Comparison of ENCODE assay signal across 1 cellular context in genomic region chr1:35079003-35079930, GRCh38.
TF ChIP-seq lines count a peak whose summit lies in the region.

TSS of gene ZMYM1 (plus strand) at chr1:35079385. CDS start at chr1:35093988, 14,603 bp downstream.

TF ChIP-seq in GM12878, 131 proteins besides CTCF, POLR2A, EP300 and RAD21 (continued from another document and continues in another):
- TF ChIP-seq, protein P1, sequence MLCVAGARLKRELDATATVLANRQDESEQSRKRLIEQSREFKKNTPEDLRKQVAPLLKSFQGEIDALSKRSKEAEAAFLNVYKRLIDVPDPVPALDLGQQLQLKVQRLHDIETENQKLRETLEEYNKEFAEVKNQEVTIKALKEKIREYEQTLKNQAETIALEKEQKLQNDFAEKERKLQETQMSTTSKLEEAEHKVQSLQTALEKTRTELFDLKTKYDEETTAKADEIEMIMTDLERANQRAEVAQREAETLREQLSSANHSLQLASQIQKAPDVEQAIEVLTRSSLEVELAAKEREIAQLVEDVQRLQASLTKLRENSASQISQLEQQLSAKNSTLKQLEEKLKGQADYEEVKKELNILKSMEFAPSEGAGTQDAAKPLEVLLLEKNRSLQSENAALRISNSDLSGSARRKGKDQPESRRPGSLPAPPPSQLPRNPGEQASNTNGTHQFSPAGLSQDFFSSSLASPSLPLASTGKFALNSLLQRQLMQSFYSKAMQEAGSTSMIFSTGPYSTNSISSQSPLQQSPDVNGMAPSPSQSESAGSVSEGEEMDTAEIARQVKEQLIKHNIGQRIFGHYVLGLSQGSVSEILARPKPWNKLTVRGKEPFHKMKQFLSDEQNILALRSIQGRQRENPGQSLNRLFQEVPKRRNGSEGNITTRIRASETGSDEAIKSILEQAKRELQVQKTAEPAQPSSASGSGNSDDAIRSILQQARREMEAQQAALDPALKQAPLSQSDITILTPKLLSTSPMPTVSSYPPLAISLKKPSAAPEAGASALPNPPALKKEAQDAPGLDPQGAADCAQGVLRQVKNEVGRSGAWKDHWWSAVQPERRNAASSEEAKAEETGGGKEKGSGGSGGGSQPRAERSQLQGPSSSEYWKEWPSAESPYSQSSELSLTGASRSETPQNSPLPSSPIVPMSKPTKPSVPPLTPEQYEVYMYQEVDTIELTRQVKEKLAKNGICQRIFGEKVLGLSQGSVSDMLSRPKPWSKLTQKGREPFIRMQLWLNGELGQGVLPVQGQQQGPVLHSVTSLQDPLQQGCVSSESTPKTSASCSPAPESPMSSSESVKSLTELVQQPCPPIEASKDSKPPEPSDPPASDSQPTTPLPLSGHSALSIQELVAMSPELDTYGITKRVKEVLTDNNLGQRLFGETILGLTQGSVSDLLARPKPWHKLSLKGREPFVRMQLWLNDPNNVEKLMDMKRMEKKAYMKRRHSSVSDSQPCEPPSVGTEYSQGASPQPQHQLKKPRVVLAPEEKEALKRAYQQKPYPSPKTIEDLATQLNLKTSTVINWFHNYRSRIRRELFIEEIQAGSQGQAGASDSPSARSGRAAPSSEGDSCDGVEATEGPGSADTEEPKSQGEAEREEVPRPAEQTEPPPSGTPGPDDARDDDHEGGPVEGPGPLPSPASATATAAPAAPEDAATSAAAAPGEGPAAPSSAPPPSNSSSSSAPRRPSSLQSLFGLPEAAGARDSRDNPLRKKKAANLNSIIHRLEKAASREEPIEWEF (IDR thresholded peaks at IDR 0.05; ENCODE audit: insufficient replicate concordance, low read depth, low read length), result no peak
- TF ChIP-seq, protein P2, sequence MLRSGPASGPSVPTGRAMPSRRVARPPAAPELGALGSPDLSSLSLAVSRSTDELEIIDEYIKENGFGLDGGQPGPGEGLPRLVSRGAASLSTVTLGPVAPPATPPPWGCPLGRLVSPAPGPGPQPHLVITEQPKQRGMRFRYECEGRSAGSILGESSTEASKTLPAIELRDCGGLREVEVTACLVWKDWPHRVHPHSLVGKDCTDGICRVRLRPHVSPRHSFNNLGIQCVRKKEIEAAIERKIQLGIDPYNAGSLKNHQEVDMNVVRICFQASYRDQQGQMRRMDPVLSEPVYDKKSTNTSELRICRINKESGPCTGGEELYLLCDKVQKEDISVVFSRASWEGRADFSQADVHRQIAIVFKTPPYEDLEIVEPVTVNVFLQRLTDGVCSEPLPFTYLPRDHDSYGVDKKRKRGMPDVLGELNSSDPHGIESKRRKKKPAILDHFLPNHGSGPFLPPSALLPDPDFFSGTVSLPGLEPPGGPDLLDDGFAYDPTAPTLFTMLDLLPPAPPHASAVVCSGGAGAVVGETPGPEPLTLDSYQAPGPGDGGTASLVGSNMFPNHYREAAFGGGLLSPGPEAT (IDR thresholded peaks at IDR 0.05; ENCODE audit: low read depth), result peak; percentile 78
- TF ChIP-seq BHLHE40 (IDR thresholded peaks at IDR 0.05; ENCODE audit: borderline replicate concordance in 1 of 2, low read depth in 2 of 2, low read length in 1 of 2) (peak; percentile 56 to 63; a peak in 3 of 4 replicates), MYC (IDR thresholded peaks at IDR 0.05; ENCODE audit: insufficient read depth, insufficient read length, insufficient replicate concordance, low read length, severe bottlenecking) (no peak), JUND (IDR thresholded peaks at IDR 0.05; ENCODE audit: low read depth, low read length) (no peak), NR2F1 (conservative IDR thresholded peaks at IDR 0.05) (peak; percentile 70), POLR2AphosphoS5 (IDR thresholded peaks at IDR 0.05; ENCODE audit: low read length) (peak; percentile 69), NFXL1 (IDR thresholded peaks at IDR 0.05; ENCODE audit: borderline replicate concordance) (no peak), CBFB (IDR thresholded peaks at IDR 0.05; ENCODE audit: low read depth) (peak; percentile 64), NFIC (IDR thresholded peaks at IDR 0.05; ENCODE audit: low read depth, low read length) (no peak), IKZF2 (IDR thresholded peaks at IDR 0.05) (peak; percentile 91 to 94), MXI1 (IDR thresholded peaks at IDR 0.05; ENCODE audit: low read depth, low read length) (peak; percentile 90), RUNX3 (IDR thresholded peaks at IDR 0.05; ENCODE audit: low read length) (peak; percentile 65), IKZF1 (conservative IDR thresholded peaks at IDR 0.05) (peak; percentile 97), STAT1 (conservative IDR thresholded peaks at IDR 0.05) (peak; percentile 40; the same call in 1 of the 2 replicates), CREM (IDR thresholded peaks at IDR 0.05; ENCODE audit: low read depth) (peak; percentile 72), CREB1 (IDR thresholded peaks at IDR 0.05; ENCODE audit: low read depth) (peak; percentile 73), TAF1 (IDR thresholded peaks at IDR 0.05; ENCODE audit: borderline replicate concordance, low read depth, low read length) (peak; percentile 57; the same call in 1 of the 2 replicates), LARP7 (IDR thresholded peaks at IDR 0.05) (peak; percentile 48; the same call in 1 of the 2 replicates), MTA2 (IDR thresholded peaks at IDR 0.05; ENCODE audit: low read depth) (0 out of 2 replicates have a peak, but pooled peaks have one; percentile 56), HCFC1 (IDR thresholded peaks at IDR 0.05; ENCODE audit: low read length) (0 out of 2 replicates have a peak, but pooled peaks have one; percentile 17), DPF2 (IDR thresholded peaks at IDR 0.05) (0 out of 2 replicates have a peak, but pooled peaks have one; percentile 72), EED (IDR thresholded peaks at IDR 0.05; ENCODE audit: low read depth) (peak; percentile 78), NBN (IDR thresholded peaks at IDR 0.05) (peak; percentile 74), SPI1 (IDR thresholded peaks at IDR 0.05; ENCODE audit: borderline replicate concordance, insufficient read depth, low read depth, low read length) (no peak), PAX5 (IDR thresholded peaks at IDR 0.05; ENCODE audit: borderline replicate concordance, low read depth, low read length) (peak; percentile 54; the same call in 1 of the 2 replicates), SP1 (IDR thresholded peaks at IDR 0.05; ENCODE audit: low read depth, low read length) (peak; percentile 41), RCOR1 (conservative IDR thresholded peaks at IDR 0.05; ENCODE audit: low read depth, low read length) (0 out of 2 replicates have a peak, but pooled peaks have one; percentile 47), GATAD2B (conservative IDR thresholded peaks at IDR 0.05; ENCODE audit: low read depth) (peak; percentile 48), SMARCA5 (IDR thresholded peaks at IDR 0.05) (peak; percentile 91), POLR2AphosphoS2 (IDR thresholded peaks at IDR 0.05; ENCODE audit: low read depth, low read length) (0 out of 2 replicates have a peak, but pooled peaks have one; percentile 62), ZNF687 (IDR thresholded peaks at IDR 0.05) (peak; percentile 91), SIN3A (IDR thresholded peaks at IDR 0.05; ENCODE audit: low read depth, low read length) (0 out of 2 replicates have a peak, but pooled peaks have one; percentile 29), BACH1 (IDR thresholded peaks at IDR 0.05; ENCODE audit: borderline replicate concordance) (peak; percentile 27; the same call in 1 of the 2 replicates), HDGF (IDR thresholded peaks at IDR 0.05) (0 out of 2 replicates have a peak, but pooled peaks have one; percentile 27), SREBF1 (IDR thresholded peaks at IDR 0.05; ENCODE audit: low read length) (no peak), ZNF217 (IDR thresholded peaks at IDR 0.05) (peak; percentile 87)
- TF ChIP-seq, protein P3, sequence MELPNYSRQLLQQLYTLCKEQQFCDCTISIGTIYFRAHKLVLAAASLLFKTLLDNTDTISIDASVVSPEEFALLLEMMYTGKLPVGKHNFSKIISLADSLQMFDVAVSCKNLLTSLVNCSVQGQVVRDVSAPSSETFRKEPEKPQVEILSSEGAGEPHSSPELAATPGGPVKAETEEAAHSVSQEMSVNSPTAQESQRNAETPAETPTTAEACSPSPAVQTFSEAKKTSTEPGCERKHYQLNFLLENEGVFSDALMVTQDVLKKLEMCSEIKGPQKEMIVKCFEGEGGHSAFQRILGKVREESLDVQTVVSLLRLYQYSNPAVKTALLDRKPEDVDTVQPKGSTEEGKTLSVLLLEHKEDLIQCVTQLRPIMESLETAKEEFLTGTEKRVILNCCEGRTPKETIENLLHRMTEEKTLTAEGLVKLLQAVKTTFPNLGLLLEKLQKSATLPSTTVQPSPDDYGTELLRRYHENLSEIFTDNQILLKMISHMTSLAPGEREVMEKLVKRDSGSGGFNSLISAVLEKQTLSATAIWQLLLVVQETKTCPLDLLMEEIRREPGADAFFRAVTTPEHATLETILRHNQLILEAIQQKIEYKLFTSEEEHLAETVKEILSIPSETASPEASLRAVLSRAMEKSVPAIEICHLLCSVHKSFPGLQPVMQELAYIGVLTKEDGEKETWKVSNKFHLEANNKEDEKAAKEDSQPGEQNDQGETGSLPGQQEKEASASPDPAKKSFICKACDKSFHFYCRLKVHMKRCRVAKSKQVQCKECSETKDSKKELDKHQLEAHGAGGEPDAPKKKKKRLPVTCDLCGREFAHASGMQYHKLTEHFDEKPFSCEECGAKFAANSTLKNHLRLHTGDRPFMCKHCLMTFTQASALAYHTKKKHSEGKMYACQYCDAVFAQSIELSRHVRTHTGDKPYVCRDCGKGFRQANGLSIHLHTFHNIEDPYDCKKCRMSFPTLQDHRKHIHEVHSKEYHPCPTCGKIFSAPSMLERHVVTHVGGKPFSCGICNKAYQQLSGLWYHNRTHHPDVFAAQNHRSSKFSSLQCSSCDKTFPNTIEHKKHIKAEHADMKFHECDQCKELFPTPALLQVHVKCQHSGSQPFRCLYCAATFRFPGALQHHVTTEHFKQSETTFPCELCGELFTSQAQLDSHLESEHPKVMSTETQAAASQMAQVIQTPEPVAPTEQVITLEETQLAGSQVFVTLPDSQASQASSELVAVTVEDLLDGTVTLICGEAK (IDR thresholded peaks at IDR 0.05; ENCODE audit: borderline replicate concordance), result 0 out of 2 replicates have a peak, but pooled peaks have one; percentile 36
- TF ChIP-seq, protein P4, sequence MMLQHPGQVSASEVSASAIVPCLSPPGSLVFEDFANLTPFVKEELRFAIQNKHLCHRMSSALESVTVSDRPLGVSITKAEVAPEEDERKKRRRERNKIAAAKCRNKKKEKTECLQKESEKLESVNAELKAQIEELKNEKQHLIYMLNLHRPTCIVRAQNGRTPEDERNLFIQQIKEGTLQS (IDR thresholded peaks at IDR 0.05; ENCODE audit: borderline replicate concordance, extremely low read depth, low read depth, low read length), result peak; percentile 48; the same call in 1 of the 2 replicates
- TF ChIP-seq, protein P5, sequence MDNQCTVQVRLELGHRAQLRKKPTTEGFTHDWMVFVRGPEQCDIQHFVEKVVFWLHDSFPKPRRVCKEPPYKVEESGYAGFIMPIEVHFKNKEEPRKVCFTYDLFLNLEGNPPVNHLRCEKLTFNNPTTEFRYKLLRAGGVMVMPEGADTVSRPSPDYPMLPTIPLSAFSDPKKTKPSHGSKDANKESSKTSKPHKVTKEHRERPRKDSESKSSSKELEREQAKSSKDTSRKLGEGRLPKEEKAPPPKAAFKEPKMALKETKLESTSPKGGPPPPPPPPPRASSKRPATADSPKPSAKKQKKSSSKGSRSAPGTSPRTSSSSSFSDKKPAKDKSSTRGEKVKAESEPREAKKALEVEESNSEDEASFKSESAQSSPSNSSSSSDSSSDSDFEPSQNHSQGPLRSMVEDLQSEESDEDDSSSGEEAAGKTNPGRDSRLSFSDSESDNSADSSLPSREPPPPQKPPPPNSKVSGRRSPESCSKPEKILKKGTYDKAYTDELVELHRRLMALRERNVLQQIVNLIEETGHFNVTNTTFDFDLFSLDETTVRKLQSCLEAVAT (IDR thresholded peaks at IDR 0.05), result peak; percentile 57; the same call in 1 of the 2 replicates
- TF ChIP-seq, protein P6, sequence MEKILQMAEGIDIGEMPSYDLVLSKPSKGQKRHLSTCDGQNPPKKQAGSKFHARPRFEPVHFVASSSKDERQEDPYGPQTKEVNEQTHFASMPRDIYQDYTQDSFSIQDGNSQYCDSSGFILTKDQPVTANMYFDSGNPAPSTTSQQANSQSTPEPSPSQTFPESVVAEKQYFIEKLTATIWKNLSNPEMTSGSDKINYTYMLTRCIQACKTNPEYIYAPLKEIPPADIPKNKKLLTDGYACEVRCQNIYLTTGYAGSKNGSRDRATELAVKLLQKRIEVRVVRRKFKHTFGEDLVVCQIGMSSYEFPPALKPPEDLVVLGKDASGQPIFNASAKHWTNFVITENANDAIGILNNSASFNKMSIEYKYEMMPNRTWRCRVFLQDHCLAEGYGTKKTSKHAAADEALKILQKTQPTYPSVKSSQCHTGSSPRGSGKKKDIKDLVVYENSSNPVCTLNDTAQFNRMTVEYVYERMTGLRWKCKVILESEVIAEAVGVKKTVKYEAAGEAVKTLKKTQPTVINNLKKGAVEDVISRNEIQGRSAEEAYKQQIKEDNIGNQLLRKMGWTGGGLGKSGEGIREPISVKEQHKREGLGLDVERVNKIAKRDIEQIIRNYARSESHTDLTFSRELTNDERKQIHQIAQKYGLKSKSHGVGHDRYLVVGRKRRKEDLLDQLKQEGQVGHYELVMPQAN (conservative IDR thresholded peaks at IDR 0.05), result 0 out of 2 replicates have a peak, but pooled peaks have one; percentile 55
- TF ChIP-seq, protein P7, sequence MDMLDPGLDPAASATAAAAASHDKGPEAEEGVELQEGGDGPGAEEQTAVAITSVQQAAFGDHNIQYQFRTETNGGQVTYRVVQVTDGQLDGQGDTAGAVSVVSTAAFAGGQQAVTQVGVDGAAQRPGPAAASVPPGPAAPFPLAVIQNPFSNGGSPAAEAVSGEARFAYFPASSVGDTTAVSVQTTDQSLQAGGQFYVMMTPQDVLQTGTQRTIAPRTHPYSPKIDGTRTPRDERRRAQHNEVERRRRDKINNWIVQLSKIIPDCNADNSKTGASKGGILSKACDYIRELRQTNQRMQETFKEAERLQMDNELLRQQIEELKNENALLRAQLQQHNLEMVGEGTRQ (IDR thresholded peaks at IDR 0.05; ENCODE audit: borderline replicate concordance, low read depth, low read length), result no peak
